Comparison of ENCODE assay signal across 27 cellular contexts in genomic region chr18:63042351-63042750, GRCh38.
"Had no signal": no experiment of that assay in that cellular context is flagged by ENCODE, and none has a peak within 500 bp of the region (broad histone marks: within the 10 kb centered on the region; RNA-seq: fewer than 3 reads in every experiment).

No MANE protein-coding gene starts in this region.

- ATAC-seq: effector memory CD8-positive, alpha-beta T cell; esophagus mucosa; gastrocnemius medialis; heart right ventricle; left colon; left lobe of liver; lower lobe of right lung; mucosa of descending colon; naive thymus-derived CD8-positive, alpha-beta T cell had no signal

- H3K4me1 ChIP-seq: esophagus squamous epithelium, gastrocnemius medialis, lower lobe of right lung had no signal

- H3K27me3 ChIP-seq: gastrocnemius medialis had no signal

- H3K27ac ChIP-seq: epithelial cell of prostate, esophagus squamous epithelium, gastrocnemius medialis, heart right ventricle, left ventricle myocardium inferior, lower lobe of right lung had no signal

- DNase-seq: cortex of kidney; effector CD8-positive, alpha-beta T cell; effector memory CD8-positive, alpha-beta T cell; endodermal cell; erythroblast; esophagus squamous epithelium; foreskin fibroblast; foreskin melanocyte; gastrocnemius medialis; glutamatergic neuron; head of caudate nucleus; heart right ventricle; hippocampal formation; left colon; left ventricle myocardium inferior; lower lobe of right lung; mesenchymal stem cell; mucosa of descending colon; naive B cell; naive thymus-derived CD8-positive, alpha-beta T cell had no signal

- H3K9me3 ChIP-seq: esophagus squamous epithelium, gastrocnemius medialis, lower lobe of right lung, mucosa of descending colon had no signal

- H3K36me3 ChIP-seq: esophagus squamous epithelium, gastrocnemius medialis, heart right ventricle, left ventricle myocardium inferior, lower lobe of right lung had no signal

- H3K4me3 ChIP-seq: esophagus squamous epithelium, gastrocnemius medialis, heart right ventricle, left ventricle myocardium inferior, lower lobe of right lung, mucosa of descending colon had no signal

- FAIRE-seq: colon, endometrium, islet of Langerhans, keratinocyte had no signal
